In genomic region chr2:99140056-99140859, GRCh38 we compare ENCODE assay signal across 8 cellular contexts. TPM values are rescaled to one million over a fixed set of nuclear protein-coding genes. Genes with fewer than 3 reads are reported as not detected.
DNase-seq lines count a peak whose midpoint lies in the region; ATAC-seq lines count a peak whose summit lies in the region.

No MANE protein-coding gene starts in this region.

- no peaks in the 10 kb centered on the region for H3K9me3 Mint-ChIP-seq in activated T-helper 17 cell treated with anti-CD3 and anti-CD28 coated beads, Interleukin-2, amount 50 U/mL, for 72 hours
- H3K9me3 Mint-ChIP-seq in stimulated activated naive B cell treated with anti-CD40 and anti-IgM and Interleukin-4, amounts not matched to agents 10 μg/mL and 1 μg/mL and 100 μg/mL, for 72 hours, result no peaks in the 10 kb centered on the region

- DNase-seq in NCI-H1694 (lab: John Stamatoyannopoulos, UW) (peak; percentile 5), NCI-H1694 treated with DMSO at 0.1 percent for 48 hours (lab: John Stamatoyannopoulos, UW) (no peak), hypothalamus (lab: John Stamatoyannopoulos, UW) (no peak)
- no peak for DNase-seq in stimulated activated naive B cell treated with anti-CD40 and anti-IgM and Interleukin-4, amounts not matched to agents 10 μg/mL and 1 μg/mL and 100 μg/mL, for 72 hours

- peaks cover 2% of the 10 kb centered on the region for H3K9me3 ChIP-seq in iPS-18c (ENCODE audit: control insufficient read depth, insufficient read depth, low read length)

- H3K4me3 ChIP-seq in iPS-18c (ENCODE audit: insufficient read depth, low read depth, low read length), result peak overlapping the region; percentile 87

- H3K4me3 Mint-ChIP-seq in activated T-helper 17 cell treated with anti-CD3 and anti-CD28 coated beads, Interleukin-2, amount 50 U/mL, for 72 hours, result peak overlapping the region; percentile 95
- peak overlapping the region; percentile 97 to 99 for H3K4me3 Mint-ChIP-seq in stimulated activated naive B cell treated with anti-CD40 and anti-IgM and Interleukin-4, amounts not matched to agents 10 μg/mL and 1 μg/mL and 100 μg/mL, for 72 hours

- peak overlapping the region; percentile 97 for H3K27ac Mint-ChIP-seq in activated T-helper 17 cell treated with anti-CD3 and anti-CD28 coated beads, Interleukin-2, amount 50 U/mL, for 72 hours
- peak overlapping the region; percentile 91 for H3K27ac Mint-ChIP-seq in stimulated activated naive B cell treated with anti-CD40 and anti-IgM and Interleukin-4, amounts not matched to agents 10 μg/mL and 1 μg/mL and 100 μg/mL, for 72 hours

- peaks cover 6% of the 10 kb centered on the region for H3K36me3 Mint-ChIP-seq in activated T-helper 17 cell treated with anti-CD3 and anti-CD28 coated beads, Interleukin-2, amount 50 U/mL, for 72 hours (ENCODE audit: low read depth)
- peaks cover 4 to 8% of the 10 kb centered on the region in 2 donors for H3K36me3 Mint-ChIP-seq in stimulated activated naive B cell treated with anti-CD40 and anti-IgM and Interleukin-4, amounts not matched to agents 10 μg/mL and 1 μg/mL and 100 μg/mL, for 72 hours

- H3K27me3 Mint-ChIP-seq in activated T-helper 17 cell treated with anti-CD3 and anti-CD28 coated beads, Interleukin-2, amount 50 U/mL, for 72 hours, result no peaks in the 10 kb centered on the region
- no peaks in the 10 kb centered on the region for H3K27me3 Mint-ChIP-seq in stimulated activated naive B cell treated with anti-CD40 and anti-IgM and Interleukin-4, amounts not matched to agents 10 μg/mL and 1 μg/mL and 100 μg/mL, for 72 hours

- peaks cover 4% of the 10 kb centered on the region for H3K4me1 Mint-ChIP-seq in activated T-helper 17 cell treated with anti-CD3 and anti-CD28 coated beads, Interleukin-2, amount 50 U/mL, for 72 hours
- H3K4me1 Mint-ChIP-seq in stimulated activated naive B cell treated with anti-CD40 and anti-IgM and Interleukin-4, amounts not matched to agents 10 μg/mL and 1 μg/mL and 100 μg/mL, for 72 hours, result peaks cover 8 to 16% of the 10 kb centered on the region in 2 donors

- ATAC-seq in activated T-helper 17 cell treated with anti-CD3 and anti-CD28 coated beads, Interleukin-2, amount 50 U/mL, for 72 hours (replicated peaks), result no peak
- no peak for ATAC-seq in stimulated activated naive B cell treated with anti-CD40 and anti-IgM and Interleukin-4, amounts not matched to agents 10 μg/mL and 1 μg/mL and 100 μg/mL, for 72 hours (replicated peaks)
- ATAC-seq in HG02852 (IDR thresholded peaks at IDR 0.05; ENCODE audit: unreplicated experiment), result no peak
- ATAC-seq in HG03175 (IDR thresholded peaks at IDR 0.05; ENCODE audit: unreplicated experiment), result no peak

RNA-seq across cellular contexts. Expression of gene C2orf15, which starts 1.2 kb away (rescaled TPM):
- 1 to 10 TPM; 1.9 TPM for total RNA-seq in activated T-helper 17 cell treated with anti-CD3 and anti-CD28 coated beads, Interleukin-2, amount 50 U/mL, for 72 hours

RNA-seq across cellular contexts. Expression of gene TSGA10, which starts 14.5 kb away (rescaled TPM):
- total RNA-seq in activated T-helper 17 cell treated with anti-CD3 and anti-CD28 coated beads, Interleukin-2, amount 50 U/mL, for 72 hours, result 1 to 10 TPM; 3.5 to 9.8 TPM

RNA-seq across cellular contexts. Expression of gene LIPT1, which starts 14.5 kb away (rescaled TPM):
- 1 to 10 TPM; 3.3 to 5.5 TPM for total RNA-seq in activated T-helper 17 cell treated with anti-CD3 and anti-CD28 coated beads, Interleukin-2, amount 50 U/mL, for 72 hours

RNA-seq across cellular contexts. Expression of gene MITD1, which starts 40.6 kb away (rescaled TPM):
- 10 to 100 TPM; 68.7 to 71.5 TPM for total RNA-seq in activated T-helper 17 cell treated with anti-CD3 and anti-CD28 coated beads, Interleukin-2, amount 50 U/mL, for 72 hours

RNA-seq across cellular contexts. Expression of gene MRPL30, which starts 40.7 kb away (rescaled TPM):
- 10 to 100 TPM; 25.7 to 26.0 TPM for total RNA-seq in activated T-helper 17 cell treated with anti-CD3 and anti-CD28 coated beads, Interleukin-2, amount 50 U/mL, for 72 hours
